Comparison of ENCODE assay signal across 1 cellular context in the genomic region with DNA sequence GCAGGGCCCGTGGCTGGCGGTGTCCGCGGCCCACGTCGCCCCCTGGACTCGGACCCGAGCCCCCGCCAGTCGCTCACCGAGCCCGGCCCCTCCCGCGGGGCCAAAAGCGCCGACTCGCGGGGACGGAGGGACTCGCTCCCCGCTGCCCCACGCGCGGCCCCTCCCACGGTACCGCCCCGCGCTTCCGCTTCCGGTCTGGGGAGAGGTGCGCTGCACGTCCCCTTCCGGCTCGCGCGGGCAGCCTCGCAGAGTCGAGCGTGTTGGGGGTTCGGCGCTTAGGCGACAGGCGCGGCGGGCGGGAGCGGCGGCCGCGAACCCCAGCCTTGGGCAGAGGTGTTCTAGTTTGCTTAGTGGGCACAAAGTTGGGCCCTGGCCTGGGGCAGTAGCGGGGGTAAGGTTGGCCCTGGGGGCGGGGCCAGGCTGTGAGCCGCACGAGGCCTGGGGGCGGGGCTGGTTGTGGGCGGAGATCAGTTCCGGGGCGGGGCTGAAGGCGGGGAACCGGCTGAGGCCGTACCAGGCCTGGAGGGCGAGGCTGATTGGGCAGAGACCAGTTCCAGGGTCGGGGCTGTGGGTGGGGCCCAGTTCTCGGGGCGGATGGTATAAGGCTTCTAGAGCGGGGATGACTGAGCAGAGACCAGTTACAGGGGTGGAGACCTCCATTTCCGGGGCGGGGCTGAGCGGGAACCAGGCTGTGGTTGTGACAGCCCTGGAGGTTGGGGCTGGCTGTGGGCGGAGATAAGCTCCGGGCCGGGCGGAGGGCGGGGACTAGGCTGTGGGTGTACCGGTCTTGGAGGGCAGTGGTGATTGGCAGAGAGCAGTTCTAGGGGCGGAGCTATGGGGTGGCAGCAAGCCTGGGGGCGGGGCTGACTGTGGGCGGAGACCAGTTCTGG.
TF ChIP-seq lines count a peak whose summit lies in the region.

Gene MBD3L1 (plus strand): TSS at position 246 of the 890 bp plus-strand sequence. CDS start 10,302 bp downstream, outside the sequence.
Gene ZNF558 (minus strand): TSS at position 173 of the 890 bp plus-strand sequence. CDS start 9,645 bp downstream, outside the sequence.

TF ChIP-seq in K562, 482 proteins besides CTCF, POLR2A, EP300 and RAD21 (continued from another document):
- TF ChIP-seq ETS2 (tag; IDR thresholded peaks at IDR 0.05; ENCODE audit: borderline replicate concordance, poor library complexity, severe bottlenecking), result no peak
- TF ChIP-seq SREBF1 (IDR thresholded peaks at IDR 0.05; ENCODE audit: borderline replicate concordance, low read depth, low read length), result 0 out of 2 replicates have a peak, but pooled peaks have one; percentile 31
- TF ChIP-seq ZNF561 (CRISPR knock-in tag; conservative IDR thresholded peaks at IDR 0.05), result no peak
- no peak for TF ChIP-seq CHAMP1 (IDR thresholded peaks at IDR 0.05)
- TF ChIP-seq, protein P1, sequence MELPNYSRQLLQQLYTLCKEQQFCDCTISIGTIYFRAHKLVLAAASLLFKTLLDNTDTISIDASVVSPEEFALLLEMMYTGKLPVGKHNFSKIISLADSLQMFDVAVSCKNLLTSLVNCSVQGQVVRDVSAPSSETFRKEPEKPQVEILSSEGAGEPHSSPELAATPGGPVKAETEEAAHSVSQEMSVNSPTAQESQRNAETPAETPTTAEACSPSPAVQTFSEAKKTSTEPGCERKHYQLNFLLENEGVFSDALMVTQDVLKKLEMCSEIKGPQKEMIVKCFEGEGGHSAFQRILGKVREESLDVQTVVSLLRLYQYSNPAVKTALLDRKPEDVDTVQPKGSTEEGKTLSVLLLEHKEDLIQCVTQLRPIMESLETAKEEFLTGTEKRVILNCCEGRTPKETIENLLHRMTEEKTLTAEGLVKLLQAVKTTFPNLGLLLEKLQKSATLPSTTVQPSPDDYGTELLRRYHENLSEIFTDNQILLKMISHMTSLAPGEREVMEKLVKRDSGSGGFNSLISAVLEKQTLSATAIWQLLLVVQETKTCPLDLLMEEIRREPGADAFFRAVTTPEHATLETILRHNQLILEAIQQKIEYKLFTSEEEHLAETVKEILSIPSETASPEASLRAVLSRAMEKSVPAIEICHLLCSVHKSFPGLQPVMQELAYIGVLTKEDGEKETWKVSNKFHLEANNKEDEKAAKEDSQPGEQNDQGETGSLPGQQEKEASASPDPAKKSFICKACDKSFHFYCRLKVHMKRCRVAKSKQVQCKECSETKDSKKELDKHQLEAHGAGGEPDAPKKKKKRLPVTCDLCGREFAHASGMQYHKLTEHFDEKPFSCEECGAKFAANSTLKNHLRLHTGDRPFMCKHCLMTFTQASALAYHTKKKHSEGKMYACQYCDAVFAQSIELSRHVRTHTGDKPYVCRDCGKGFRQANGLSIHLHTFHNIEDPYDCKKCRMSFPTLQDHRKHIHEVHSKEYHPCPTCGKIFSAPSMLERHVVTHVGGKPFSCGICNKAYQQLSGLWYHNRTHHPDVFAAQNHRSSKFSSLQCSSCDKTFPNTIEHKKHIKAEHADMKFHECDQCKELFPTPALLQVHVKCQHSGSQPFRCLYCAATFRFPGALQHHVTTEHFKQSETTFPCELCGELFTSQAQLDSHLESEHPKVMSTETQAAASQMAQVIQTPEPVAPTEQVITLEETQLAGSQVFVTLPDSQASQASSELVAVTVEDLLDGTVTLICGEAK (IDR thresholded peaks at IDR 0.05), result peak; percentile 98
- TF ChIP-seq, protein P1 (CRISPR knock-in tag; IDR thresholded peaks at IDR 0.05), result no peak
- TF ChIP-seq, protein P2, sequence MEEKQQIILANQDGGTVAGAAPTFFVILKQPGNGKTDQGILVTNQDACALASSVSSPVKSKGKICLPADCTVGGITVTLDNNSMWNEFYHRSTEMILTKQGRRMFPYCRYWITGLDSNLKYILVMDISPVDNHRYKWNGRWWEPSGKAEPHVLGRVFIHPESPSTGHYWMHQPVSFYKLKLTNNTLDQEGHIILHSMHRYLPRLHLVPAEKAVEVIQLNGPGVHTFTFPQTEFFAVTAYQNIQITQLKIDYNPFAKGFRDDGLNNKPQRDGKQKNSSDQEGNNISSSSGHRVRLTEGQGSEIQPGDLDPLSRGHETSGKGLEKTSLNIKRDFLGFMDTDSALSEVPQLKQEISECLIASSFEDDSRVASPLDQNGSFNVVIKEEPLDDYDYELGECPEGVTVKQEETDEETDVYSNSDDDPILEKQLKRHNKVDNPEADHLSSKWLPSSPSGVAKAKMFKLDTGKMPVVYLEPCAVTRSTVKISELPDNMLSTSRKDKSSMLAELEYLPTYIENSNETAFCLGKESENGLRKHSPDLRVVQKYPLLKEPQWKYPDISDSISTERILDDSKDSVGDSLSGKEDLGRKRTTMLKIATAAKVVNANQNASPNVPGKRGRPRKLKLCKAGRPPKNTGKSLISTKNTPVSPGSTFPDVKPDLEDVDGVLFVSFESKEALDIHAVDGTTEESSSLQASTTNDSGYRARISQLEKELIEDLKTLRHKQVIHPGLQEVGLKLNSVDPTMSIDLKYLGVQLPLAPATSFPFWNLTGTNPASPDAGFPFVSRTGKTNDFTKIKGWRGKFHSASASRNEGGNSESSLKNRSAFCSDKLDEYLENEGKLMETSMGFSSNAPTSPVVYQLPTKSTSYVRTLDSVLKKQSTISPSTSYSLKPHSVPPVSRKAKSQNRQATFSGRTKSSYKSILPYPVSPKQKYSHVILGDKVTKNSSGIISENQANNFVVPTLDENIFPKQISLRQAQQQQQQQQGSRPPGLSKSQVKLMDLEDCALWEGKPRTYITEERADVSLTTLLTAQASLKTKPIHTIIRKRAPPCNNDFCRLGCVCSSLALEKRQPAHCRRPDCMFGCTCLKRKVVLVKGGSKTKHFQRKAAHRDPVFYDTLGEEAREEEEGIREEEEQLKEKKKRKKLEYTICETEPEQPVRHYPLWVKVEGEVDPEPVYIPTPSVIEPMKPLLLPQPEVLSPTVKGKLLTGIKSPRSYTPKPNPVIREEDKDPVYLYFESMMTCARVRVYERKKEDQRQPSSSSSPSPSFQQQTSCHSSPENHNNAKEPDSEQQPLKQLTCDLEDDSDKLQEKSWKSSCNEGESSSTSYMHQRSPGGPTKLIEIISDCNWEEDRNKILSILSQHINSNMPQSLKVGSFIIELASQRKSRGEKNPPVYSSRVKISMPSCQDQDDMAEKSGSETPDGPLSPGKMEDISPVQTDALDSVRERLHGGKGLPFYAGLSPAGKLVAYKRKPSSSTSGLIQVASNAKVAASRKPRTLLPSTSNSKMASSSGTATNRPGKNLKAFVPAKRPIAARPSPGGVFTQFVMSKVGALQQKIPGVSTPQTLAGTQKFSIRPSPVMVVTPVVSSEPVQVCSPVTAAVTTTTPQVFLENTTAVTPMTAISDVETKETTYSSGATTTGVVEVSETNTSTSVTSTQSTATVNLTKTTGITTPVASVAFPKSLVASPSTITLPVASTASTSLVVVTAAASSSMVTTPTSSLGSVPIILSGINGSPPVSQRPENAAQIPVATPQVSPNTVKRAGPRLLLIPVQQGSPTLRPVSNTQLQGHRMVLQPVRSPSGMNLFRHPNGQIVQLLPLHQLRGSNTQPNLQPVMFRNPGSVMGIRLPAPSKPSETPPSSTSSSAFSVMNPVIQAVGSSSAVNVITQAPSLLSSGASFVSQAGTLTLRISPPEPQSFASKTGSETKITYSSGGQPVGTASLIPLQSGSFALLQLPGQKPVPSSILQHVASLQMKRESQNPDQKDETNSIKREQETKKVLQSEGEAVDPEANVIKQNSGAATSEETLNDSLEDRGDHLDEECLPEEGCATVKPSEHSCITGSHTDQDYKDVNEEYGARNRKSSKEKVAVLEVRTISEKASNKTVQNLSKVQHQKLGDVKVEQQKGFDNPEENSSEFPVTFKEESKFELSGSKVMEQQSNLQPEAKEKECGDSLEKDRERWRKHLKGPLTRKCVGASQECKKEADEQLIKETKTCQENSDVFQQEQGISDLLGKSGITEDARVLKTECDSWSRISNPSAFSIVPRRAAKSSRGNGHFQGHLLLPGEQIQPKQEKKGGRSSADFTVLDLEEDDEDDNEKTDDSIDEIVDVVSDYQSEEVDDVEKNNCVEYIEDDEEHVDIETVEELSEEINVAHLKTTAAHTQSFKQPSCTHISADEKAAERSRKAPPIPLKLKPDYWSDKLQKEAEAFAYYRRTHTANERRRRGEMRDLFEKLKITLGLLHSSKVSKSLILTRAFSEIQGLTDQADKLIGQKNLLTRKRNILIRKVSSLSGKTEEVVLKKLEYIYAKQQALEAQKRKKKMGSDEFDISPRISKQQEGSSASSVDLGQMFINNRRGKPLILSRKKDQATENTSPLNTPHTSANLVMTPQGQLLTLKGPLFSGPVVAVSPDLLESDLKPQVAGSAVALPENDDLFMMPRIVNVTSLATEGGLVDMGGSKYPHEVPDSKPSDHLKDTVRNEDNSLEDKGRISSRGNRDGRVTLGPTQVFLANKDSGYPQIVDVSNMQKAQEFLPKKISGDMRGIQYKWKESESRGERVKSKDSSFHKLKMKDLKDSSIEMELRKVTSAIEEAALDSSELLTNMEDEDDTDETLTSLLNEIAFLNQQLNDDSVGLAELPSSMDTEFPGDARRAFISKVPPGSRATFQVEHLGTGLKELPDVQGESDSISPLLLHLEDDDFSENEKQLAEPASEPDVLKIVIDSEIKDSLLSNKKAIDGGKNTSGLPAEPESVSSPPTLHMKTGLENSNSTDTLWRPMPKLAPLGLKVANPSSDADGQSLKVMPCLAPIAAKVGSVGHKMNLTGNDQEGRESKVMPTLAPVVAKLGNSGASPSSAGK (IDR thresholded peaks at IDR 0.05), result peak; percentile 61
- 0 out of 2 replicates have a peak, but pooled peaks have one; percentile 31 for TF ChIP-seq ZNF766 (CRISPR knock-in tag; conservative IDR thresholded peaks at IDR 0.05)
- TF ChIP-seq PCBP1 (IDR thresholded peaks at IDR 0.05; ENCODE audit: low read depth, low read length, poor library complexity, severe bottlenecking), result no peak
- peak; percentile 1; the same call in 1 of the 2 replicates for TF ChIP-seq ERF (CRISPR knock-in tag; IDR thresholded peaks at IDR 0.05)
- TF ChIP-seq ETV6 (IDR thresholded peaks at IDR 0.05; ENCODE audit: borderline replicate concordance in 1 of 2, low read depth in 2 of 2, low read length in 1 of 2), result no peak
- TF ChIP-seq ETV6 (CRISPR knock-in tag; IDR thresholded peaks at IDR 0.05; ENCODE audit: borderline replicate concordance), result 0 out of 2 replicates have a peak, but pooled peaks have one; percentile 62
- TF ChIP-seq, protein P3, sequence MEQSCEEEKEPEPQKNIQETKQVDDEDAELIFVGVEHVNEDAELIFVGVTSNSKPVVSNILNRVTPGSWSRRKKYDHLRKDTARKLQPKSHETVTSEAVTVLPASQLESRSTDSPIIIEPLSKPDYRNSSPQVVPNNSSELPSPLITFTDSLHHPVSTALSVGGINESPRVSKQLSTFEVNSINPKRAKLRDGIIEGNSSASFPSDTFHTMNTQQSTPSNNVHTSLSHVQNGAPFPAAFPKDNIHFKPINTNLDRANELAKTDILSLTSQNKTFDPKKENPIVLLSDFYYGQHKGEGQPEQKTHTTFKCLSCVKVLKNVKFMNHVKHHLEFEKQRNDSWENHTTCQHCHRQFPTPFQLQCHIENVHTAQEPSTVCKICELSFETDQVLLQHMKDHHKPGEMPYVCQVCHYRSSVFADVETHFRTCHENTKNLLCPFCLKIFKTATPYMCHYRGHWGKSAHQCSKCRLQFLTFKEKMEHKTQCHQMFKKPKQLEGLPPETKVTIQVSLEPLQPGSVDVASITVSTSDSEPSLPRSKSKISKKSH (CRISPR knock-in tag; IDR thresholded peaks at IDR 0.05), result no peak
- TF ChIP-seq PHF8 (IDR thresholded peaks at IDR 0.05; ENCODE audit: borderline replicate concordance, low read length), result peak; percentile 90
- peak; percentile 86 for TF ChIP-seq NCOA1 (IDR thresholded peaks at IDR 0.05; ENCODE audit: low read depth)
